8 cellular contexts compared by ENCODE assay signal in genomic region chr17:32444301-32445074, GRCh38. TPM values are rescaled to one million over a fixed set of nuclear protein-coding genes. Genes with fewer than 3 reads are reported as not detected.
DNase-seq lines count a peak whose midpoint lies in the region; ATAC-seq and TF ChIP-seq lines count a peak whose summit lies in the region.

Gene PSMD11, plus strand, starts transcription at chr17:32444510. Its CDS starts 14 bp downstream, at chr17:32444524.

- TF ChIP-seq CTCF in GM20000 (IDR thresholded peaks at IDR 0.05; ENCODE audit: extremely low read depth, missing control alignments) = peak; percentile 85

- no peaks in the 10 kb centered on the region for H3K27me3 Mint-ChIP-seq in effector memory CD8-positive, alpha-beta T cell
- H3K27me3 Mint-ChIP-seq in memory B cell = no peaks in the 10 kb centered on the region

- H3K4me1 Mint-ChIP-seq in effector memory CD8-positive, alpha-beta T cell (ENCODE audit: low read depth in 2 of 2) = peaks cover 18 to 30% of the 10 kb centered on the region in 2 donors
- peaks cover 20% of the 10 kb centered on the region for H3K4me1 Mint-ChIP-seq in memory B cell

- peak; percentile 92 for DNase-seq in COR-L47 (lab: John Stamatoyannopoulos, UW)
- peak; percentile 98 for DNase-seq in GM20000 (ENCODE audit: low spot score)
- peak; percentile 96 for DNase-seq in HT1080 (ENCODE audit: low read depth)
- DNase-seq in NOMO-1 (lab: John Stamatoyannopoulos, UW; ENCODE audit: unreplicated experiment in 2 of 2) = peak; percentile 92 to 97
- peak; percentile 96 to 98 for DNase-seq in activated CD8-positive, alpha-beta memory T cell treated with anti-CD3 and anti-CD28 coated beads for 4 hours (ENCODE audit: low read depth in 2 of 2)
- peak; percentile 98 to 99 (median 99) for DNase-seq in effector memory CD8-positive, alpha-beta T cell
- DNase-seq in memory B cell (ENCODE audit: low spot score in 2 of 2) = peak; percentile 99 to 100
- peak; percentile 99 for DNase-seq in stimulated activated CD8-positive, alpha-beta memory T cell treated with anti-CD3 and anti-CD28 coated beads, Interleukin-12 subunit alpha, Interleukin-12 subunit beta, amount 100 ng/mL, for 24 hours (ENCODE audit: extremely low read depth)

- peak within 1 kb of the TSS; percentile 20 to 89 for H3K27ac Mint-ChIP-seq in effector memory CD8-positive, alpha-beta T cell
- H3K27ac Mint-ChIP-seq in memory B cell = peak within 1 kb of the TSS; percentile 92

- peak within 1 kb of the TSS; percentile 78 to 89 for H3K4me3 Mint-ChIP-seq in effector memory CD8-positive, alpha-beta T cell
- H3K4me3 Mint-ChIP-seq in memory B cell = peak within 1 kb of the TSS; percentile 85

- no peaks in the 10 kb centered on the region for H3K9me3 Mint-ChIP-seq in effector memory CD8-positive, alpha-beta T cell
- no peaks in the 10 kb centered on the region for H3K9me3 Mint-ChIP-seq in memory B cell

- peak; percentile 96 for ATAC-seq in effector memory CD8-positive, alpha-beta T cell (replicated peaks)
- ATAC-seq in memory B cell (ENCODE audit: low read depth) = peak; percentile 96

- peaks cover 42% of the 10 kb centered on the region for H3K36me3 Mint-ChIP-seq in effector memory CD8-positive, alpha-beta T cell (ENCODE audit: insufficient read depth)
- H3K36me3 Mint-ChIP-seq in memory B cell = peaks cover 5% of the 10 kb centered on the region

RNA-seq across cellular contexts. Expression of gene PSMD11, which starts in this region (rescaled TPM):
- total RNA-seq in HT1080 (2014; rRNA removed; shearing (Covaris generic)) = 117 and 157 TPM in 2 replicates
- polyA plus RNA-seq in HT1080 (2015; cell fraction: cytosol; rRNA removed) = 106 and 118 TPM in 2 replicates
- 137 and 142 TPM in 2 replicates for polyA plus RNA-seq in HT1080 (2015; cell fraction: nucleus; rRNA removed)

Comparison
In these comparisons a context has a peak if more than half of its experiments do, and no peak if none do; other contexts are left out.
1. Peak in every context shown above with its lines: DNase-seq and ATAC-seq.